In the genomic region with DNA sequence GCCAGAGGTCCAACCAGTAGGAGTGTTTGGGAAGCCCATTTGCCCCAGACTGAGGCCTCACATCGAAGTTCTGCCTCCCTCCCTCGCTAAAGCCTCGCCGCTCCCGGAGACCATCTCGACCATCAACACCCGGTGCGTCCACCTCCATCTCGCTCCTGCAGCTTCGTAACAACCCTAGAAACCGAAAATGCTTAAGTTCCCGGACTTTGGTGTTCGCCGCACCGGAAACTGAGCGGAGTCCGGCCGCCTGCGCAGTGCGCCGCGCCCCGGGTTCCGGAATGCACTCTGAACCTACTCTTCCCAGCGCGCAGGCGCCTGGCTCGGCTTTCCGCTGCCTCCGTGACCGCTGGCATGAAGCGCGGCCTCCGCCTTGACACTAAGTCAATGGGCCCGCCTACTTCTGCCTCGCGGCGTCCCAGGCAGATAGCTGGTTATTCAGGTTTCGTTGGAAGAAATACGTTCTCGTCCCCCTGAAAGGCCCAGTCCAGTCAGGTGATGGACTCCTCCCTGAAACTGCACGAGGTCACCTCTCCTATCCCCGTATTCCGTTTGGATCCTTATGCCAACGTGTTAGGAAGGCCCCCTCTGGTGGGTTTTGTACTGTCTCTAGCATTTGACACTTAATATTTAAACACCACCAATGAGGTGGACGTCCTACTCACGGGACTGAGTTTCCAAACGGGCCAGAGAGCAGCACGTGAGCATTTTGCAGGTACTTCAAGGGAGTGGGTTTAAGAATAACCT, we compare ENCODE assay signal across 1 cellular context.
TF ChIP-seq lines count a peak whose summit lies in the region.

No MANE protein-coding gene starts in this region.

TF ChIP-seq in HepG2, 621 proteins besides CTCF, POLR2A, EP300 and RAD21 (continued from another document and continues in another):
- TF ChIP-seq ZNF720 (CRISPR knock-in tag; IDR thresholded peaks at IDR 0.05) (no peak), SP140L (CRISPR knock-in tag; IDR thresholded peaks at IDR 0.05; ENCODE audit: borderline replicate concordance) (no peak; the same call in 1 of the 2 replicates), ZNF660 (CRISPR knock-in tag; IDR thresholded peaks at IDR 0.05; ENCODE audit: borderline replicate concordance, low read depth) (no peak), MYNN (CRISPR knock-in tag; IDR thresholded peaks at IDR 0.05; ENCODE audit: low read depth) (no peak), NR2F2 (IDR thresholded peaks at IDR 0.05; ENCODE audit: borderline replicate concordance, low read depth) (no peak; the same call in 1 of the 2 replicates), ATRX (CRISPR knock-in tag; IDR thresholded peaks at IDR 0.05; ENCODE audit: borderline replicate concordance) (no peak), REL (CRISPR knock-in tag; conservative IDR thresholded peaks at IDR 0.05) (peak; percentile 94), NAIF1 (CRISPR knock-in tag; IDR thresholded peaks at IDR 0.05; ENCODE audit: borderline replicate concordance) (peak; percentile 96), ZNF775 (CRISPR knock-in tag; IDR thresholded peaks at IDR 0.05; ENCODE audit: borderline replicate concordance) (0 out of 2 replicates have a peak, but pooled peaks have one; percentile 66), MED1 (CRISPR knock-in tag; IDR thresholded peaks at IDR 0.05) (peak; percentile 91), SALL2 (CRISPR knock-in tag; IDR thresholded peaks at IDR 0.05) (no peak), ZNF746 (CRISPR knock-in tag; IDR thresholded peaks at IDR 0.05) (no peak), ZNF101 (CRISPR knock-in tag; IDR thresholded peaks at IDR 0.05; ENCODE audit: borderline replicate concordance, low read depth) (no peak; the same call in 1 of the 2 replicates), RAD51 (IDR thresholded peaks at IDR 0.05; ENCODE audit: borderline replicate concordance) (0 out of 2 replicates have a peak, but pooled peaks have one; percentile 21), ZNF883 (CRISPR knock-in tag; IDR thresholded peaks at IDR 0.05; ENCODE audit: not compliant biosample characterization) (no peak), ZBTB3 (CRISPR knock-in tag; IDR thresholded peaks at IDR 0.05; ENCODE audit: borderline replicate concordance, low read depth) (peak; percentile 63; the same call in 1 of the 2 replicates), ZBTB38 (CRISPR knock-in tag; IDR thresholded peaks at IDR 0.05) (peak; percentile 81; the same call in 1 of the 2 replicates), SMARCE1 (IDR thresholded peaks at IDR 0.05; ENCODE audit: borderline replicate concordance) (no peak), ZMYM4 (CRISPR knock-in tag; IDR thresholded peaks at IDR 0.05) (peak; percentile 95), STAT5B (CRISPR knock-in tag; IDR thresholded peaks at IDR 0.05) (no peak), HOXD1 (CRISPR knock-in tag; IDR thresholded peaks at IDR 0.05) (no peak; the same call in 1 of the 2 replicates), MAZ (IDR thresholded peaks at IDR 0.05; ENCODE audit: borderline replicate concordance, low read depth, low read length) (no peak), MAZ (CRISPR knock-in tag; IDR thresholded peaks at IDR 0.05; ENCODE audit: low read depth) (0 out of 2 replicates have a peak, but pooled peaks have one; percentile 50), ARNT2 (CRISPR knock-in tag; IDR thresholded peaks at IDR 0.05; ENCODE audit: low read depth) (peak; percentile 85; the same call in 1 of the 2 replicates), ZNF777 (CRISPR knock-in tag; IDR thresholded peaks at IDR 0.05) (no peak), NFYC (CRISPR knock-in tag; IDR thresholded peaks at IDR 0.05) (peak; percentile 51), JUN (CRISPR knock-in tag; IDR thresholded peaks at IDR 0.05) (0 out of 2 replicates have a peak, but pooled peaks have one; percentile 57), SMARCC2 (IDR thresholded peaks at IDR 0.05) (no peak), ZNF557 (CRISPR knock-in tag; IDR thresholded peaks at IDR 0.05) (peak; percentile 23; the same call in 1 of the 2 replicates), REXO4 (CRISPR knock-in tag; IDR thresholded peaks at IDR 0.05; ENCODE audit: borderline replicate concordance) (no peak), KLF9 (CRISPR knock-in tag; IDR thresholded peaks at IDR 0.05; ENCODE audit: low read depth) (no peak), BHLHE40 (IDR thresholded peaks at IDR 0.05; ENCODE audit: low read length) (peak; percentile 90), ZNF441 (CRISPR knock-in tag; IDR thresholded peaks at IDR 0.05; ENCODE audit: borderline replicate concordance) (peak; percentile 89), MIER3 (CRISPR knock-in tag; IDR thresholded peaks at IDR 0.05; ENCODE audit: borderline replicate concordance) (peak; percentile 66; the same call in 1 of the 2 replicates)
- TF ChIP-seq, protein P1, sequence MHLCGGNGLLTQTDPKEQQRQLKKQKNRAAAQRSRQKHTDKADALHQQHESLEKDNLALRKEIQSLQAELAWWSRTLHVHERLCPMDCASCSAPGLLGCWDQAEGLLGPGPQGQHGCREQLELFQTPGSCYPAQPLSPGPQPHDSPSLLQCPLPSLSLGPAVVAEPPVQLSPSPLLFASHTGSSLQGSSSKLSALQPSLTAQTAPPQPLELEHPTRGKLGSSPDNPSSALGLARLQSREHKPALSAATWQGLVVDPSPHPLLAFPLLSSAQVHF (CRISPR knock-in tag; IDR thresholded peaks at IDR 0.05), result peak; percentile 89
- TF ChIP-seq, protein P2, sequence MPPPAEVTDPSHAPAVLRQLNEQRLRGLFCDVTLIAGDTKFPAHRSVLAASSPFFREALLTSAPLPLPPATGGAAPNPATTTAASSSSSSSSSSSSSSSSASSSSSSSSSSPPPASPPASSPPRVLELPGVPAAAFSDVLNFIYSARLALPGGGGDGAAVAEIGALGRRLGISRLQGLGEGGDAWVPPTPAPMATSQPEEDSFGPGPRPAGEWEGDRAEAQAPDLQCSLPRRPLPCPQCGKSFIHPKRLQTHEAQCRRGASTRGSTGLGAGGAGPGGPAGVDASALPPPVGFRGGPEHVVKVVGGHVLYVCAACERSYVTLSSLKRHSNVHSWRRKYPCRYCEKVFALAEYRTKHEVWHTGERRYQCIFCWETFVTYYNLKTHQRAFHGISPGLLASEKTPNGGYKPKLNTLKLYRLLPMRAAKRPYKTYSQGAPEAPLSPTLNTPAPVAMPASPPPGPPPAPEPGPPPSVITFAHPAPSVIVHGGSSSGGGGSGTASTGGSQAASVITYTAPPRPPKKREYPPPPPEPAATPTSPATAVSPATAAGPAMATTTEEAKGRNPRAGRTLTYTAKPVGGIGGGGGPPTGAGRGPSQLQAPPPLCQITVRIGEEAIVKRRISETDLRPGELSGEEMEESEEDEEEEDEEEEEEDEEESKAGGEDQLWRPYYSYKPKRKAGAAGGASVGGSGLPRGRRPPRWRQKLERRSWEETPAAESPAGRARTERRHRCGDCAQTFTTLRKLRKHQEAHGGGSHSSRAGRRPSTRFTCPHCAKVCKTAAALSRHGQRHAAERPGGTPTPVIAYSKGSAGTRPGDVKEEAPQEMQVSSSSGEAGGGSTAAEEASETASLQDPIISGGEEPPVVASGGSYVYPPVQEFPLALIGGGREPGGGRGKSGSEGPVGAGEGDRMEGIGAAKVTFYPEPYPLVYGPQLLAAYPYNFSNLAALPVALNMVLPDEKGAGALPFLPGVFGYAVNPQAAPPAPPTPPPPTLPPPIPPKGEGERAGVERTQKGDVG (CRISPR knock-in tag; IDR thresholded peaks at IDR 0.05; ENCODE audit: borderline replicate concordance), result no peak
- TF ChIP-seq, protein P3, sequence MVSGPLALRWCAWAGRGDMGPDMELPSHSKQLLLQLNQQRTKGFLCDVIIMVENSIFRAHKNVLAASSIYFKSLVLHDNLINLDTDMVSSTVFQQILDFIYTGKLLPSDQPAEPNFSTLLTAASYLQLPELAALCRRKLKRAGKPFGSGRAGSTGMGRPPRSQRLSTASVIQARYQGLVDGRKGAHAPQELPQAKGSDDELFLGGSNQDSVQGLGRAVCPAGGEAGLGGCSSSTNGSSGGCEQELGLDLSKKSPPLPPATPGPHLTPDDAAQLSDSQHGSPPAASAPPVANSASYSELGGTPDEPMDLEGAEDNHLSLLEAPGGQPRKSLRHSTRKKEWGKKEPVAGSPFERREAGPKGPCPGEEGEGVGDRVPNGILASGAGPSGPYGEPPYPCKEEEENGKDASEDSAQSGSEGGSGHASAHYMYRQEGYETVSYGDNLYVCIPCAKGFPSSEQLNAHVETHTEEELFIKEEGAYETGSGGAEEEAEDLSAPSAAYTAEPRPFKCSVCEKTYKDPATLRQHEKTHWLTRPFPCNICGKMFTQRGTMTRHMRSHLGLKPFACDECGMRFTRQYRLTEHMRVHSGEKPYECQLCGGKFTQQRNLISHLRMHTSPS (CRISPR knock-in tag; IDR thresholded peaks at IDR 0.05; ENCODE audit: low read depth), result no peak
- TF ChIP-seq, protein P4, sequence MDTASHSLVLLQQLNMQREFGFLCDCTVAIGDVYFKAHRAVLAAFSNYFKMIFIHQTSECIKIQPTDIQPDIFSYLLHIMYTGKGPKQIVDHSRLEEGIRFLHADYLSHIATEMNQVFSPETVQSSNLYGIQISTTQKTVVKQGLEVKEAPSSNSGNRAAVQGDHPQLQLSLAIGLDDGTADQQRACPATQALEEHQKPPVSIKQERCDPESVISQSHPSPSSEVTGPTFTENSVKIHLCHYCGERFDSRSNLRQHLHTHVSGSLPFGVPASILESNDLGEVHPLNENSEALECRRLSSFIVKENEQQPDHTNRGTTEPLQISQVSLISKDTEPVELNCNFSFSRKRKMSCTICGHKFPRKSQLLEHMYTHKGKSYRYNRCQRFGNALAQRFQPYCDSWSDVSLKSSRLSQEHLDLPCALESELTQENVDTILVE (CRISPR knock-in tag; IDR thresholded peaks at IDR 0.05), result peak; percentile 68; the same call in 1 of the 2 replicates
- TF ChIP-seq, protein P5, sequence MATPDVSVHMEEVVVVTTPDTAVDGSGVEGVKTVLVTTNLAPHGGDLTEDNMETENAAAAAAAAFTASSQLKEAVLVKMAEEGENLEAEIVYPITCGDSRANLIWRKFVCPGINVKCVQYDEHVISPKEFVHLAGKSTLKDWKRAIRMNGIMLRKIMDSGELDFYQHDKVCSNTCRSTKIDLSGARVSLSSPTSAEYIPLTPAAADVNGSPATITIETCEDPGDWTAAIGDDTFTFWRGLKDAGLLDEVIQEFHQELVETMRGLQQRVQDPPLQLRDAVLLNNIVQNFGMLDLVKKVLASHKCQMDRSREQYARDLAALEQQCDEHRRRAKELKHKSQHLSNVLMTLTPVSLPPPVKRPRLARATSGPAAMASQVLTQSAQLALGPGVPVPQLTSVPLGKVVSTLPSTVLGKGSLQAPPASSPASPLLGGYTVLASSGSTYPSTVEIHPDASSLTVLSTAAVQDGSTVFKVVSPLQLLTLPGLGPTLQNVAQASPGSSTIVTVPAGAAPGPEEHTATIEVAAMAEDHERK (CRISPR knock-in tag; IDR thresholded peaks at IDR 0.05; ENCODE audit: low read depth), result no peak
- TF ChIP-seq, protein P6, sequence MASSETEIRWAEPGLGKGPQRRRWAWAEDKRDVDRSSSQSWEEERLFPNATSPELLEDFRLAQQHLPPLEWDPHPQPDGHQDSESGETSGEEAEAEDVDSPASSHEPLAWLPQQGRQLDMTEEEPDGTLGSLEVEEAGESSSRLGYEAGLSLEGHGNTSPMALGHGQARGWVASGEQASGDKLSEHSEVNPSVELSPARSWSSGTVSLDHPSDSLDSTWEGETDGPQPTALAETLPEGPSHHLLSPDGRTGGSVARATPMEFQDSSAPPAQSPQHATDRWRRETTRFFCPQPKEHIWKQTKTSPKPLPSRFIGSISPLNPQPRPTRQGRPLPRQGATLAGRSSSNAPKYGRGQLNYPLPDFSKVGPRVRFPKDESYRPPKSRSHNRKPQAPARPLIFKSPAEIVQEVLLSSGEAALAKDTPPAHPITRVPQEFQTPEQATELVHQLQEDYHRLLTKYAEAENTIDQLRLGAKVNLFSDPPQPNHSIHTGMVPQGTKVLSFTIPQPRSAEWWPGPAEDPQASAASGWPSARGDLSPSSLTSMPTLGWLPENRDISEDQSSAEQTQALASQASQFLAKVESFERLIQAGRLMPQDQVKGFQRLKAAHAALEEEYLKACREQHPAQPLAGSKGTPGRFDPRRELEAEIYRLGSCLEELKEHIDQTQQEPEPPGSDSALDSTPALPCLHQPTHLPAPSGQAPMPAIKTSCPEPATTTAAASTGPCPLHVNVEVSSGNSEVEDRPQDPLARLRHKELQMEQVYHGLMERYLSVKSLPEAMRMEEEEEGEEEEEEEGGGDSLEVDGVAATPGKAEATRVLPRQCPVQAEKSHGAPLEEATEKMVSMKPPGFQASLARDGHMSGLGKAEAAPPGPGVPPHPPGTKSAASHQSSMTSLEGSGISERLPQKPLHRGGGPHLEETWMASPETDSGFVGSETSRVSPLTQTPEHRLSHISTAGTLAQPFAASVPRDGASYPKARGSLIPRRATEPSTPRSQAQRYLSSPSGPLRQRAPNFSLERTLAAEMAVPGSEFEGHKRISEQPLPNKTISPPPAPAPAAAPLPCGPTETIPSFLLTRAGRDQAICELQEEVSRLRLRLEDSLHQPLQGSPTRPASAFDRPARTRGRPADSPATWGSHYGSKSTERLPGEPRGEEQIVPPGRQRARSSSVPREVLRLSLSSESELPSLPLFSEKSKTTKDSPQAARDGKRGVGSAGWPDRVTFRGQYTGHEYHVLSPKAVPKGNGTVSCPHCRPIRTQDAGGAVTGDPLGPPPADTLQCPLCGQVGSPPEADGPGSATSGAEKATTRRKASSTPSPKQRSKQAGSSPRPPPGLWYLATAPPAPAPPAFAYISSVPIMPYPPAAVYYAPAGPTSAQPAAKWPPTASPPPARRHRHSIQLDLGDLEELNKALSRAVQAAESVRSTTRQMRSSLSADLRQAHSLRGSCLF (CRISPR knock-in tag; IDR thresholded peaks at IDR 0.05; ENCODE audit: borderline replicate concordance), result 0 out of 2 replicates have a peak, but pooled peaks have one; percentile 62
- TF ChIP-seq, protein P7, sequence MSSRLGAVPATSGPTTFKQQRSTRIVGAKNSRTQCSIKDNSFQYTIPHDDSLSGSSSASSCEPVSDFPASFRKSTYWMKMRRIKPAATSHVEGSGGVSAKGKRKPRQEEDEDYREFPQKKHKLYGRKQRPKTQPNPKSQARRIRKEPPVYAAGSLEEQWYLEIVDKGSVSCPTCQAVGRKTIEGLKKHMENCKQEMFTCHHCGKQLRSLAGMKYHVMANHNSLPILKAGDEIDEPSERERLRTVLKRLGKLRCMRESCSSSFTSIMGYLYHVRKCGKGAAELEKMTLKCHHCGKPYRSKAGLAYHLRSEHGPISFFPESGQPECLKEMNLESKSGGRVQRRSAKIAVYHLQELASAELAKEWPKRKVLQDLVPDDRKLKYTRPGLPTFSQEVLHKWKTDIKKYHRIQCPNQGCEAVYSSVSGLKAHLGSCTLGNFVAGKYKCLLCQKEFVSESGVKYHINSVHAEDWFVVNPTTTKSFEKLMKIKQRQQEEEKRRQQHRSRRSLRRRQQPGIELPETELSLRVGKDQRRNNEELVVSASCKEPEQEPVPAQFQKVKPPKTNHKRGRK (CRISPR knock-in tag; IDR thresholded peaks at IDR 0.05), result no peak
- TF ChIP-seq, protein P8, sequence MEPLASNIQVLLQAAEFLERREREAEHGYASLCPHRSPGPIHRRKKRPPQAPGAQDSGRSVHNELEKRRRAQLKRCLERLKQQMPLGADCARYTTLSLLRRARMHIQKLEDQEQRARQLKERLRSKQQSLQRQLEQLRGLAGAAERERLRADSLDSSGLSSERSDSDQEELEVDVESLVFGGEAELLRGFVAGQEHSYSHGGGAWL (CRISPR knock-in tag; IDR thresholded peaks at IDR 0.05), result 0 out of 2 replicates have a peak, but pooled peaks have one; percentile 35
- TF ChIP-seq, protein P9, sequence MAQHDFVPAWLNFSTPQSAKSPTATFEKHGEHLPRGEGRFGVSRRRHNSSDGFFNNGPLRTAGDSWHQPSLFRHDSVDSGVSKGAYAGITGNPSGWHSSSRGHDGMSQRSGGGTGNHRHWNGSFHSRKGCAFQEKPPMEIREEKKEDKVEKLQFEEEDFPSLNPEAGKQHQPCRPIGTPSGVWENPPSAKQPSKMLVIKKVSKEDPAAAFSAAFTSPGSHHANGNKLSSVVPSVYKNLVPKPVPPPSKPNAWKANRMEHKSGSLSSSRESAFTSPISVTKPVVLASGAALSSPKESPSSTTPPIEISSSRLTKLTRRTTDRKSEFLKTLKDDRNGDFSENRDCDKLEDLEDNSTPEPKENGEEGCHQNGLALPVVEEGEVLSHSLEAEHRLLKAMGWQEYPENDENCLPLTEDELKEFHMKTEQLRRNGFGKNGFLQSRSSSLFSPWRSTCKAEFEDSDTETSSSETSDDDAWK (CRISPR knock-in tag; IDR thresholded peaks at IDR 0.05), result no peak
